ENCODE assay signal across 24 cellular contexts in genomic region chr10:52119507-52119906, GRCh38.
"Had no signal": no experiment of that assay in that cellular context is flagged by ENCODE, and none has a peak within 500 bp of the region (broad histone marks: within the 10 kb centered on the region; RNA-seq: fewer than 3 reads in every experiment).

No MANE protein-coding gene starts in this region.

- DNase-seq: activated CD4-positive, alpha-beta memory T cell treated with anti-CD3 and anti-CD28 coated beads, Interleukin-2, amount 10 ng/mL, durations not matched to agents 7 days and 5 days; activated CD4-positive, alpha-beta T cell treated with anti-CD3 and anti-CD28 coated beads for 36 hours; activated CD4-positive, alpha-beta T cell treated with anti-CD3 and anti-CD28 coated beads, Interleukin-2, amount 10 ng/mL, durations not matched to agents 24 days and 14 days; activated CD4-positive, CD25-positive, alpha-beta regulatory T cell; activated CD4-positive, CD25-positive, alpha-beta regulatory T cell treated with anti-CD3 and anti-CD28 coated beads, Interleukin-2, amount 50 U/mL, for 72 hours; activated CD8-positive, alpha-beta memory T cell treated with anti-CD3 and anti-CD28 coated beads, Interleukin-2, amount 50 U/mL, for 48 hours; activated gamma-delta T cell; activated naive CD4-positive, alpha-beta T cell; activated naive CD4-positive, alpha-beta T cell treated with anti-CD3 and anti-CD28 coated beads, Interleukin-2, amount 10 ng/mL, durations not matched to agents 7 days and 5 days; activated naive CD8-positive, alpha-beta T cell treated with anti-CD3 and anti-CD28 coated beads, Interleukin-2, amount 10 ng/mL, durations not matched to agents 7 days and 5 days; activated T-cell treated with anti-CD3 and anti-CD28 coated beads for 4 hours; activated T-cell treated with anti-CD3 and anti-CD28 coated beads, Interleukin-2, amount 50 U/mL, for 24 hours; activated T-cell treated with anti-CD3 and anti-CD28 coated beads, Interleukin-2, amount 50 U/mL, for 72 hours; body of pancreas; cortex of kidney; dermis blood vessel endothelial cell; effector CD4-positive, alpha-beta T cell; effector memory CD8-positive, alpha-beta T cell; esophagus squamous epithelium; head of caudate nucleus; T-helper 2 cell had no signal

- ATAC-seq: activated CD4-positive, alpha-beta T cell treated with anti-CD3 and anti-CD28 coated beads for 36 hours; activated naive CD4-positive, alpha-beta T cell treated with anti-CD3 and anti-CD28 coated beads, Interleukin-2, amount 50 U/mL, for 72 hours; activated T-cell treated with anti-CD3 and anti-CD28 coated beads, Interleukin-2, amount 50 U/mL, for 72 hours; body of pancreas; effector memory CD8-positive, alpha-beta T cell had no signal

- H3K4me1 ChIP-seq: body of pancreas, breast epithelium, esophagus squamous epithelium had no signal

- H3K36me3 ChIP-seq: esophagus squamous epithelium had no signal

- H3K27ac ChIP-seq: body of pancreas, breast epithelium, epithelial cell of prostate, esophagus squamous epithelium had no signal

- H3K9me3 ChIP-seq: body of pancreas, breast epithelium, esophagus squamous epithelium had no signal

- H3K27me3 ChIP-seq: body of pancreas, breast epithelium, esophagus squamous epithelium had no signal

- H3K4me3 ChIP-seq: body of pancreas, breast epithelium, esophagus squamous epithelium had no signal
